ENCODE assay signal across 19 cellular contexts in the genomic region with DNA sequence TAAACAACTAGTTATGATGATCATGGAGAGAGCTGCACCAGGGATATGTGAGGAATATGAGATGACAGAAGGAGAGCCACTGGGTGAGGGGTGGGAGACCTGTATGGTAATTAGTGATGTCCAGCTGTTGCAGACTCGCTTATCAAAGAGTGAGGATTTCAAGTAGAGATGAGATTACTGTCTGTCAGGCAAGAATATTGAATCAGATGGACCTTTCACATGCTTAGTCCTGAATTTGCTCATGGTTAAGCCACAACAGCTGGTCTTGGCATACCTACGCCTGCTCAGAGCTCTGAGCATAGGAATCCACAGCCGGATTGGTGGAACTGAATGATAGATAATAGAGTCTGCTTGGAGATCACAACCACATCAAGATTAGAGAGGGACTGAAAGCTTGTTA.
A peak's percentile ranks its signal among the peaks of the same experiment; 100 is the strongest.
DNase-seq lines count a peak whose midpoint lies in the region; ATAC-seq and TF ChIP-seq lines count a peak whose summit lies in the region.
"Had no signal": no experiment of that assay in that cellular context is flagged by ENCODE, and none has a peak within 500 bp of the region (broad histone marks: within the 10 kb centered on the region; RNA-seq: fewer than 3 reads in every experiment).

No MANE protein-coding gene starts in this region.

- TF ChIP-seq CTCF in fibroblast of villous mesenchyme (IDR thresholded peaks at IDR 0.05; ENCODE audit: insufficient read depth, low read depth, low read length) = no peak
- no peak for TF ChIP-seq CTCF in neural crest cell (conservative IDR thresholded peaks at IDR 0.05)
- TF ChIP-seq CTCF in colonic mucosa (IDR thresholded peaks at IDR 0.05) = no peak

- H3K9ac ChIP-seq in colonic mucosa (ENCODE audit: low read depth in 2 of 2, low read length in 2 of 2) = no peak overlapping the region
- H3K9ac ChIP-seq: GM23248 had no signal

- H3K4me1 ChIP-seq in colonic mucosa = no peaks in the 10 kb centered on the region

- peaks cover 12% of the 10 kb centered on the region for H3K9me3 Mint-ChIP-seq in neural crest cell

- H3K27me3 ChIP-seq in colonic mucosa = no peaks in the 10 kb centered on the region

- no peak overlapping the region for H3K4me3 Mint-ChIP-seq in neural crest cell
- H3K4me3 Mint-ChIP-seq: CD4-positive, alpha-beta memory T cell had no signal

- H3K27ac ChIP-seq in colonic mucosa = no peak overlapping the region
- H3K27ac ChIP-seq: GM23248 had no signal

- DNase-seq in D341Med (ENCODE audit: low spot score) (peak; percentile 55), NCI-H82 (lab: John Stamatoyannopoulos, UW) (peak; percentile 95), fibroblast of villous mesenchyme (ENCODE audit: low read depth) (peak; percentile 85), neural crest cell (ENCODE audit: low read depth, low spot score) (no peak), colonic mucosa (no peak), NCI-H446 (lab: John Stamatoyannopoulos, UW) (no peak)
- DNase-seq in activated CD4-positive, alpha-beta T cell treated with anti-CD3 and anti-CD28 coated beads for 1 hour = no peak
- DNase-seq: Calu3; CD4-positive, alpha-beta memory T cell; DMS79 treated with DMSO at 0.1 percent for 48 hours; GM23248; HCEC 1CT; KBM-7; NCI-H1092 treated with DMSO at 0.1 percent for 48 hours; NCI-H1694; NCI-H2107; NCI-H345; PC-3 had no signal

- H3K27ac Mint-ChIP-seq in neural crest cell (ENCODE audit: unreplicated experiment) = peak overlapping the region; percentile 79
- H3K27ac Mint-ChIP-seq: CD4-positive, alpha-beta memory T cell had no signal

- intact Hi-C loops in colonic mucosa (cut with DNase I) = no loop called here

- no peaks in the 10 kb centered on the region for H3K27me3 Mint-ChIP-seq in neural crest cell (ENCODE audit: low read depth)

- H3K9me3 ChIP-seq in colonic mucosa = no peaks in the 10 kb centered on the region

- H3K4me1 Mint-ChIP-seq in neural crest cell = peaks cover 38% of the 10 kb centered on the region

- ATAC-seq in GM21367 (IDR thresholded peaks at IDR 0.05; ENCODE audit: unreplicated experiment) = no peak

- peaks cover 6% of the 10 kb centered on the region for H3K36me3 Mint-ChIP-seq in neural crest cell (ENCODE audit: low read depth)
- H3K36me3 Mint-ChIP-seq: CD4-positive, alpha-beta memory T cell had no signal

- H3K4me3 ChIP-seq in fibroblast of villous mesenchyme (ENCODE audit: low read depth, low read length) (no peak overlapping the region), colonic mucosa (no peak overlapping the region)
- H3K4me3 ChIP-seq: GM23248 had no signal

- H3K36me3 ChIP-seq in colonic mucosa = no peaks in the 10 kb centered on the region

Comparison
In these comparisons a context has a peak if more than half of its experiments do, and no peak if none do; other contexts are left out.
1. DNase-seq: peak in D341Med (single experiment), NCI-H82 (single experiment) and fibroblast of villous mesenchyme (single experiment); none in neural crest cell (single experiment), colonic mucosa (single experiment), NCI-H446 (0 of 2) and activated CD4-positive, alpha-beta T cell treated with anti-CD3 and anti-CD28 coated beads for 1 hour (single experiment).